ENCODE assay signal across 8 cellular contexts in genomic region chr17:63621684-63622570, GRCh38. TPM values are rescaled to one million over a fixed set of nuclear protein-coding genes. Genes with fewer than 3 reads are reported as not detected.
DNase-seq lines count a peak whose midpoint lies in the region; ATAC-seq and TF ChIP-seq lines count a peak whose summit lies in the region.

MAP3K3 (plus strand) TSS chr17:63622417; CDS start chr17:63622760, 343 bp downstream.

- no peaks in the 10 kb centered on the region for H3K9me2 ChIP-seq in OCI-LY7 (ENCODE audit: insufficient read depth, low read length)

- H3K27ac Mint-ChIP-seq in endothelial cell (ENCODE audit: unreplicated experiment) (peak within 1 kb of the TSS; percentile 90), mesothelial cell of epicardium (peak within 1 kb of the TSS; percentile 96)

- TF ChIP-seq CTCF in OCI-LY7 (conservative IDR thresholded peaks at IDR 0.05; ENCODE audit: low read length) = peak; percentile 52; the same call in 1 of the 2 replicates
- TF ChIP-seq CTCF in endothelial cell (IDR thresholded peaks at IDR 0.05; ENCODE audit: unreplicated experiment) = no peak
- no peak for TF ChIP-seq CTCF in mesothelial cell of epicardium (IDR thresholded peaks at IDR 0.05; ENCODE audit: unreplicated experiment)

- H3K4me3 ChIP-seq in OCI-LY7 (ENCODE audit: low read depth, low read length, poor library complexity, severe bottlenecking) = peak within 1 kb of the TSS; percentile 75

- POLR2A ChIA-PET in OCI-LY7 (lab: Charles Lee) = interaction anchor here (0.6 to 1.5 kb wide), 12 partner anchors 10 to 120 kb away, joined by 3 to 11 read pairs (median 4); no protein-coding TSS in a partner anchor

- DNase-seq in DMS 273 treated with DMSO at 0.1 percent for 48 hours (lab: John Stamatoyannopoulos, UW) (peak; percentile 100), HuH-7.5 (ENCODE audit: low spot score) (peak; percentile 98), OCI-LY7 (ENCODE audit: low spot score) (peak; percentile 100), activated T-cell treated with anti-CD3 and anti-CD28 coated beads for 1 hour (ENCODE audit: low read depth) (peak; percentile 90), endothelial cell (ENCODE audit: low spot score) (peak; percentile 94), mesothelial cell of epicardium (ENCODE audit: low spot score in 2 of 2, unreplicated experiment in 2 of 2) (peak; percentile 93 to 94)
- peak; percentile 95 to 97 for DNase-seq in stimulated activated CD8-positive, alpha-beta memory T cell treated with anti-CD3 and anti-CD28 coated beads, Interleukin-15, amount 100 ng/mL, for 48 hours (ENCODE audit: low read depth in 2 of 2)

- peaks cover 36% of the 10 kb centered on the region for H3K4me1 Mint-ChIP-seq in endothelial cell (ENCODE audit: unreplicated experiment)
- H3K4me1 Mint-ChIP-seq in mesothelial cell of epicardium = peaks cover 18% of the 10 kb centered on the region

- H3K27ac ChIP-seq in OCI-LY7 (ENCODE audit: low read depth, low read length, poor library complexity, severe bottlenecking) = peak within 1 kb of the TSS; percentile 43

- H3K9me3 ChIP-seq in OCI-LY7 (ENCODE audit: low read length) = no peaks in the 10 kb centered on the region

- H3K36me3 Mint-ChIP-seq in endothelial cell (ENCODE audit: low read depth, unreplicated experiment) (peaks cover 4% of the 10 kb centered on the region), mesothelial cell of epicardium (no peaks in the 10 kb centered on the region)

- H3K79me2 ChIP-seq in OCI-LY7 (ENCODE audit: insufficient read depth, low read depth, low read length) = peaks cover 22% of the 10 kb centered on the region

- H3K9me3 Mint-ChIP-seq in endothelial cell (ENCODE audit: unreplicated experiment) (no peaks in the 10 kb centered on the region), mesothelial cell of epicardium (no peaks in the 10 kb centered on the region)

- ATAC-seq in GM21526 (IDR thresholded peaks at IDR 0.05; ENCODE audit: low FRiP score, unreplicated experiment) = peak; percentile 89

- H3K27me3 Mint-ChIP-seq in endothelial cell (ENCODE audit: unreplicated experiment) (peaks cover 14% of the 10 kb centered on the region), mesothelial cell of epicardium (ENCODE audit: low read depth) (peaks cover 9% of the 10 kb centered on the region)

- no TSS peak for BruUV-seq in OCI-LY7 (replicated peaks; lab: Mats Ljungman, UMichigan)

- H3K4me1 ChIP-seq in OCI-LY7 (ENCODE audit: insufficient read depth, low read length, poor library complexity, severe bottlenecking) = peaks cover 26% of the 10 kb centered on the region

- H3K36me3 ChIP-seq in OCI-LY7 (ENCODE audit: insufficient read depth, low read length) = no peaks in the 10 kb centered on the region

- H2AFZ ChIP-seq in OCI-LY7 (ENCODE audit: low read length) = peak within 1 kb of the TSS; percentile 74

- CTCF ChIA-PET in OCI-LY7 (lab: Charles Lee; ENCODE audit: unreplicated experiment) = interaction anchor here (0.6 to 1.2 kb wide), 3 partner anchors 10 to 524 kb away, joined by 3 to 5 read pairs (median 5); no protein-coding TSS in a partner anchor

- no peaks in the 10 kb centered on the region for H4K20me1 ChIP-seq in OCI-LY7 (ENCODE audit: insufficient read depth, low read length)

- intact Hi-C loops in OCI-LY7 (cut with micrococcal nuclease; ENCODE audit: unreplicated experiment) = loop anchor here (1.0 to 10.0 kb wide), 4 partner anchors 71 to 153 kb away; partner anchors contain the start of genes CCDC47, DCAF7, DDX42 and STRADA

- H3K4me3 Mint-ChIP-seq in endothelial cell (ENCODE audit: unreplicated experiment) (peak within 1 kb of the TSS; percentile 99), mesothelial cell of epicardium (peak within 1 kb of the TSS; percentile 99)

- H3K4me2 ChIP-seq in OCI-LY7 (ENCODE audit: low read length) = peak within 1 kb of the TSS; percentile 98

RNA-seq across cellular contexts. Expression of gene MAP3K3, which starts in this region (rescaled TPM):
- 16.5 and 26.0 TPM in 2 replicates for total RNA-seq in OCI-LY7 (2014; rRNA removed; shearing (Covaris generic))
- total RNA-seq in OCI-LY7 (2022) (28.6 and 29.0 TPM in 2 replicates), endothelial cell (ENCODE audit: unreplicated experiment) (112 TPM), mesothelial cell of epicardium (23.1 to 24.0 TPM (median 23.4 TPM) in 3 replicates)

Comparison
In these comparisons a context has a peak if more than half of its experiments do, and no peak if none do; other contexts are left out.
1. Peak in every context shown above with its lines: DNase-seq, ATAC-seq, H3K4me3 ChIP-seq and H3K27ac ChIP-seq.